Comparison of ENCODE assay signal across 2 cellular contexts in the genomic region with DNA sequence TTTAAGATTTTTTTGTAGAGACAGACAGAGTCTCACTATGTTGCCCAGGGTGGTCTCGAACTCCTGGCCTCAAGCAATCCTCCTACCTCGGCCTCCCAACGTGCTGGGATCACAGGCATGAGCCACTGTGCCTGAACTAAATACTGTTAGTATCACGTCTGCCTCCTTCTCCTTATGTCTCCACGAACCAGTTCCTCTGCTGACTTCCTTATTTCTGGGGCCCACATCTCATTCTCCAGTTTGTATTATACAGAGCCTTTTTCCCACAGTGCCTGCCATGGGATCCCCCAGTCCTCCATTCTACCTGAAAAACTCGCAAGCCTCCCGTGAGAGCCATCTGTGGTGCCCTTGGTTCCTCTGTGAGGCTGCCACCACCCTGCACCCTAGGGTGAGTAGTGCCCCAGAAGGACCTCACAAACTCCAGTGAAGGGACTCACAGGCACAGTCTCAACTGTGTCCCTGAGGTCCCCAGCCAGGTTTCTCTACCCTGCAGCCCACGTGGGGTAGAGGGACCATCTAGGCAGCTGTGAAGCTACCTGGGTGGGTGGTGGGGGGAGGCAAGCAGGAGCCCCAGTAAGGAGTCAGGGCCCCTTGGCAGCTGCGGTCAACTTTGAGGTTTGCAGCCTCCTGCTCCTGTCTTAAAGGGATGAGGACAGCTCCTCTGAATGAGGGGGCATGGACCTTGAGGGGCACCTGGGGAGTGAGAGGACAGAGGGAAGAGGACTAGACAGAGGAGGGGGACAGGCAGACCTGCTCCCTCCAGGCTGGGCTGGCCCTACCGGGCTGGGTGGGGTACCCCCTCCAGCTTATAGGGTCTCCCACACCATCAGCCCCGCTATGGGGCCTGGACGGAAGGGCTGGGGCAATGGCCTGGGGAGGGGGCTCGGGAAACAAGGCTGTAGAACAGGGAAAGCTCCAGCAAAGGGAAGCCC.
TF ChIP-seq lines count a peak whose summit lies in the region.

No MANE protein-coding gene starts in this region.

TF ChIP-seq in K562, 482 proteins besides CTCF, POLR2A, EP300 and RAD21:
- TF ChIP-seq BCOR (IDR thresholded peaks at IDR 0.05) = 0 out of 2 replicates have a peak, but pooled peaks have one; percentile 36
- TF ChIP-seq NCOR1 (IDR thresholded peaks at IDR 0.05) = no peak
- peak; percentile 91 for TF ChIP-seq SPI1 (IDR thresholded peaks at IDR 0.05; ENCODE audit: borderline replicate concordance, low read depth, low read length)

TF ChIP-seq in liver, 16 proteins besides CTCF, POLR2A, EP300 and RAD21:
- TF ChIP-seq TAF1 (conservative IDR thresholded peaks at IDR 0.05) (no peak), HNF4A (conservative IDR thresholded peaks at IDR 0.05) (no peak), JUND (IDR thresholded peaks at IDR 0.05) (no peak), YY1 (IDR thresholded peaks at IDR 0.05) (no peak), FOXA2 (IDR thresholded peaks at IDR 0.05) (no peak), EGR1 (IDR thresholded peaks at IDR 0.05; ENCODE audit: low read depth in 2 of 2) (no peak), RXRA (IDR thresholded peaks at IDR 0.05) (no peak), GABPA (IDR thresholded peaks at IDR 0.05 in 1 of 2, conservative IDR thresholded peaks at IDR 0.05 in 1 of 2) (no peak), SP1 (IDR thresholded peaks at IDR 0.05) (no peak), NR2F2 (IDR thresholded peaks at IDR 0.05) (no peak)
- TF ChIP-seq, protein P1, sequence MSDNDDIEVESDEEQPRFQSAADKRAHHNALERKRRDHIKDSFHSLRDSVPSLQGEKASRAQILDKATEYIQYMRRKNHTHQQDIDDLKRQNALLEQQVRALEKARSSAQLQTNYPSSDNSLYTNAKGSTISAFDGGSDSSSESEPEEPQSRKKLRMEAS (IDR thresholded peaks at IDR 0.05) = no peak
- TF ChIP-seq, protein P2, sequence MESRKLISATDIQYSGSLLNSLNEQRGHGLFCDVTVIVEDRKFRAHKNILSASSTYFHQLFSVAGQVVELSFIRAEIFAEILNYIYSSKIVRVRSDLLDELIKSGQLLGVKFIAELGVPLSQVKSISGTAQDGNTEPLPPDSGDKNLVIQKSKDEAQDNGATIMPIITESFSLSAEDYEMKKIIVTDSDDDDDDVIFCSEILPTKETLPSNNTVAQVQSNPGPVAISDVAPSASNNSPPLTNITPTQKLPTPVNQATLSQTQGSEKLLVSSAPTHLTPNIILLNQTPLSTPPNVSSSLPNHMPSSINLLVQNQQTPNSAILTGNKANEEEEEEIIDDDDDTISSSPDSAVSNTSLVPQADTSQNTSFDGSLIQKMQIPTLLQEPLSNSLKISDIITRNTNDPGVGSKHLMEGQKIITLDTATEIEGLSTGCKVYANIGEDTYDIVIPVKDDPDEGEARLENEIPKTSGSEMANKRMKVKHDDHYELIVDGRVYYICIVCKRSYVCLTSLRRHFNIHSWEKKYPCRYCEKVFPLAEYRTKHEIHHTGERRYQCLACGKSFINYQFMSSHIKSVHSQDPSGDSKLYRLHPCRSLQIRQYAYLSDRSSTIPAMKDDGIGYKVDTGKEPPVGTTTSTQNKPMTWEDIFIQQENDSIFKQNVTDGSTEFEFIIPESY (IDR thresholded peaks at IDR 0.05) = no peak
